ENCODE assay signal across 23 cellular contexts in genomic region chr1:56024155-56024554, GRCh38.
"Had no signal": no experiment of that assay in that cellular context is flagged by ENCODE, and none has a peak within 500 bp of the region (broad histone marks: within the 10 kb centered on the region; RNA-seq: fewer than 3 reads in every experiment).

No MANE protein-coding gene starts in this region.

- H3K27ac ChIP-seq: coronary artery, gastrocnemius medialis, heart right ventricle, parathyroid adenoma, prostate gland, sigmoid colon, stomach, thoracic aorta, transverse colon had no signal

- H3K9ac ChIP-seq: parathyroid adenoma had no signal

- H3K4me3 ChIP-seq: coronary artery, gastrocnemius medialis, heart right ventricle, lung, prostate gland, sigmoid colon, stomach, thoracic aorta, transverse colon had no signal

- H3K27me3 ChIP-seq: gastrocnemius medialis, heart right ventricle, sigmoid colon, stomach, transverse colon had no signal

- DNase-seq: effector CD4-positive, alpha-beta T cell; endodermal cell; gastrocnemius medialis; heart right ventricle; immature natural killer cell; kidney; left colon; left ventricle myocardium superior; naive thymus-derived CD4-positive, alpha-beta T cell; nephron progenitor cell; sigmoid colon; small intestine; stimulated activated CD4-positive, alpha-beta T cell treated with anti-CD3 and anti-CD28 coated beads, Interleukin-12 subunit alpha, Interleukin-12 subunit beta, amount 100 ng/mL, for 4 hours; stimulated activated naive CD4-positive, alpha-beta T cell; stomach; substantia nigra; transverse colon had no signal

- H3K79me2 ChIP-seq: parathyroid adenoma had no signal

- H2AFZ ChIP-seq: parathyroid adenoma had no signal

- H3K36me3 ChIP-seq: gastrocnemius medialis, heart right ventricle, prostate gland, sigmoid colon, stomach, thoracic aorta, transverse colon had no signal

- ATAC-seq: esophagus mucosa; gastrocnemius medialis; heart right ventricle; left colon; left ventricle myocardium superior; naive thymus-derived CD4-positive, alpha-beta T cell had no signal

- H3K9me3 ChIP-seq: gastrocnemius medialis, heart right ventricle, prostate gland, sigmoid colon, stomach, thoracic aorta, transverse colon had no signal

- H3K4me1 ChIP-seq: gastrocnemius medialis, heart right ventricle, parathyroid adenoma, prostate gland, sigmoid colon, stomach, transverse colon had no signal
